In the genomic region with DNA sequence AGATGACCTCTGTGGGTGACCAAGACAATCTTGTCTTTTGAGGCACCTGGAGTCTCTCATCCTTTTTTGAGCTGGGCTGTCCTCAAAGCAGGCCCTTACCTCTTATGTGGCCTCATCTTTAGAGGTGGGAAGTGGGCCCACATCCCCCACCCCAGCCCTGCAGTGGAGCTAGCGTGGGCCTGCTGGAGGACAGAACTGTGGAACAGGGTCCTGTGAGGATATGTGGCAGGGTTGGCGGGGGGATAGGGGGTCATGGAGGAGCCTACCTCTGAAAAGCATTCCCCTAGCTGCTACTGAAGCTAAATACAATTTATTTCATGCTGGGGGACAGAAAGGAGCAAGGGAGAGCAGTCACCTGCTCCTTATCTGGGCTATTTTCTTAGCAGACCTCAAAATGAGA, we compare ENCODE assay signal across 2 cellular contexts.
TF ChIP-seq lines count a peak whose summit lies in the region.

No MANE protein-coding gene starts in this region.

TF ChIP-seq in GM12878, 131 proteins besides CTCF, POLR2A, EP300 and RAD21 (continues in another document):
- TF ChIP-seq CEBPB (IDR thresholded peaks at IDR 0.05; ENCODE audit: borderline replicate concordance in 1 of 2, low read depth in 2 of 2, low read length in 2 of 2) (no peak), ZNF217 (IDR thresholded peaks at IDR 0.05) (no peak), SMAD1 (IDR thresholded peaks at IDR 0.05; ENCODE audit: low read depth, partially characterized antibody) (no peak), CUX1 (IDR thresholded peaks at IDR 0.05; ENCODE audit: insufficient replicate concordance, low read depth, low read length) (no peak), E4F1 (IDR thresholded peaks at IDR 0.05; ENCODE audit: borderline replicate concordance, partially characterized antibody) (no peak), CBX3 (IDR thresholded peaks at IDR 0.05; ENCODE audit: borderline replicate concordance, low read depth) (no peak), RFX5 (IDR thresholded peaks at IDR 0.05; ENCODE audit: low read depth, low read length) (no peak), RCOR1 (conservative IDR thresholded peaks at IDR 0.05; ENCODE audit: low read depth, low read length) (no peak), ZZZ3 (IDR thresholded peaks at IDR 0.05; ENCODE audit: control insufficient read depth, insufficient read length, low read depth) (no peak), CEBPZ (IDR thresholded peaks at IDR 0.05; ENCODE audit: low read depth, low read length) (no peak), POU2F2 (IDR thresholded peaks at IDR 0.05; ENCODE audit: borderline replicate concordance, low read depth, low read length) (no peak), DPF2 (IDR thresholded peaks at IDR 0.05) (no peak)
- TF ChIP-seq, protein P1, sequence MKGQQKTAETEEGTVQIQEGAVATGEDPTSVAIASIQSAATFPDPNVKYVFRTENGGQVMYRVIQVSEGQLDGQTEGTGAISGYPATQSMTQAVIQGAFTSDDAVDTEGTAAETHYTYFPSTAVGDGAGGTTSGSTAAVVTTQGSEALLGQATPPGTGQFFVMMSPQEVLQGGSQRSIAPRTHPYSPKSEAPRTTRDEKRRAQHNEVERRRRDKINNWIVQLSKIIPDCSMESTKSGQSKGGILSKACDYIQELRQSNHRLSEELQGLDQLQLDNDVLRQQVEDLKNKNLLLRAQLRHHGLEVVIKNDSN (IDR thresholded peaks at IDR 0.05; ENCODE audit: borderline replicate concordance, extremely low read length, insufficient read depth, low read depth, low read length): no peak

TF ChIP-seq in HepG2, 621 proteins besides CTCF, POLR2A, EP300 and RAD21 (continues in another document):
- no peak for TF ChIP-seq ZNF772 (CRISPR knock-in tag; IDR thresholded peaks at IDR 0.05)
- TF ChIP-seq ZNF766 (CRISPR knock-in tag; IDR thresholded peaks at IDR 0.05; ENCODE audit: borderline replicate concordance): 0 out of 2 replicates have a peak, but pooled peaks have one; percentile 30
- TF ChIP-seq MED8 (CRISPR knock-in tag; IDR thresholded peaks at IDR 0.05; ENCODE audit: insufficient replicate concordance): no peak
- no peak for TF ChIP-seq ZNF33B (CRISPR knock-in tag; IDR thresholded peaks at IDR 0.05)
- TF ChIP-seq JUN (CRISPR knock-in tag; IDR thresholded peaks at IDR 0.05): no peak
- TF ChIP-seq ATF1 (CRISPR knock-in tag; IDR thresholded peaks at IDR 0.05): no peak
- TF ChIP-seq ZNF333 (CRISPR knock-in tag; IDR thresholded peaks at IDR 0.05; ENCODE audit: borderline replicate concordance): no peak
- TF ChIP-seq ZBTB3 (CRISPR knock-in tag; IDR thresholded peaks at IDR 0.05; ENCODE audit: borderline replicate concordance, low read depth): no peak
- no peak for TF ChIP-seq KAT2B (IDR thresholded peaks at IDR 0.05; ENCODE audit: borderline replicate concordance, low read depth, low read length)
- TF ChIP-seq, protein P2, sequence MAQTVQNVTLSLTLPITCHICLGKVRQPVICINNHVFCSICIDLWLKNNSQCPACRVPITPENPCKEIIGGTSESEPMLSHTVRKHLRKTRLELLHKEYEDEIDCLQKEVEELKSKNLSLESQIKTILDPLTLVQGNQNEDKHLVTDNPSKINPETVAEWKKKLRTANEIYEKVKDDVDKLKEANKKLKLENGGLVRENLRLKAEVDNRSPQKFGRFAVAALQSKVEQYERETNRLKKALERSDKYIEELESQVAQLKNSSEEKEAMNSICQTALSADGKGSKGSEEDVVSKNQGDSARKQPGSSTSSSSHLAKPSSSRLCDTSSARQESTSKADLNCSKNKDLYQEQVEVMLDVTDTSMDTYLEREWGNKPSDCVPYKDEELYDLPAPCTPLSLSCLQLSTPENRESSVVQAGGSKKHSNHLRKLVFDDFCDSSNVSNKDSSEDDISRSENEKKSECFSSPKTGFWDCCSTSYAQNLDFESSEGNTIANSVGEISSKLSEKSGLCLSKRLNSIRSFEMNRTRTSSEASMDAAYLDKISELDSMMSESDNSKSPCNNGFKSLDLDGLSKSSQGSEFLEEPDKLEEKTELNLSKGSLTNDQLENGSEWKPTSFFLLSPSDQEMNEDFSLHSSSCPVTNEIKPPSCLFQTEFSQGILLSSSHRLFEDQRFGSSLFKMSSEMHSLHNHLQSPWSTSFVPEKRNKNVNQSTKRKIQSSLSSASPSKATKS (CRISPR knock-in tag; IDR thresholded peaks at IDR 0.05): no peak
- TF ChIP-seq KMT2A (CRISPR knock-in tag; IDR thresholded peaks at IDR 0.05): no peak
- TF ChIP-seq MYNN (CRISPR knock-in tag; IDR thresholded peaks at IDR 0.05; ENCODE audit: low read depth): no peak
- no peak for TF ChIP-seq NR0B2 (CRISPR knock-in tag; IDR thresholded peaks at IDR 0.05)
- no peak for TF ChIP-seq DNMT1 (CRISPR knock-in tag; IDR thresholded peaks at IDR 0.05)
- TF ChIP-seq SRY (CRISPR knock-in tag; IDR thresholded peaks at IDR 0.05): no peak; the same call in 1 of the 2 replicates
- TF ChIP-seq AGO2 (optimal IDR thresholded peaks at IDR 0.05; ENCODE audit: low read depth, low read length): no peak
- no peak for TF ChIP-seq ZNF138 (CRISPR knock-in tag; IDR thresholded peaks at IDR 0.05; ENCODE audit: low read depth)
- TF ChIP-seq RAD51 (IDR thresholded peaks at IDR 0.05; ENCODE audit: borderline replicate concordance): no peak
- TF ChIP-seq ZNF326 (CRISPR knock-in tag; IDR thresholded peaks at IDR 0.05; ENCODE audit: borderline replicate concordance): no peak
- no peak for TF ChIP-seq ZNF496 (CRISPR knock-in tag; IDR thresholded peaks at IDR 0.05; ENCODE audit: insufficient replicate concordance)
- TF ChIP-seq NRL (CRISPR knock-in tag; IDR thresholded peaks at IDR 0.05; ENCODE audit: borderline replicate concordance): no peak
- no peak for TF ChIP-seq GTF3A (CRISPR knock-in tag; conservative IDR thresholded peaks at IDR 0.05)
- no peak for TF ChIP-seq DRAP1 (CRISPR knock-in tag; IDR thresholded peaks at IDR 0.05)
- TF ChIP-seq ZNF879 (CRISPR knock-in tag; IDR thresholded peaks at IDR 0.05): 0 out of 2 replicates have a peak, but pooled peaks have one; percentile 6
- TF ChIP-seq TSC22D2 (CRISPR knock-in tag; IDR thresholded peaks at IDR 0.05; ENCODE audit: borderline replicate concordance): no peak
- peak; percentile 3; the same call in 1 of the 2 replicates for TF ChIP-seq ZNF605 (CRISPR knock-in tag; IDR thresholded peaks at IDR 0.05)
- no peak for TF ChIP-seq ZNF34 (CRISPR knock-in tag; IDR thresholded peaks at IDR 0.05; ENCODE audit: borderline replicate concordance)
- no peak for TF ChIP-seq ZNF550 (CRISPR knock-in tag; IDR thresholded peaks at IDR 0.05; ENCODE audit: borderline replicate concordance)
- no peak for TF ChIP-seq FOXO1 (CRISPR knock-in tag; IDR thresholded peaks at IDR 0.05)
- no peak for TF ChIP-seq ZNF574 (CRISPR knock-in tag; IDR thresholded peaks at IDR 0.05)
- TF ChIP-seq ZNF224 (CRISPR knock-in tag; IDR thresholded peaks at IDR 0.05): 0 out of 2 replicates have a peak, but pooled peaks have one; percentile 25
- TF ChIP-seq USF2 (IDR thresholded peaks at IDR 0.05; ENCODE audit: low read depth, low read length): no peak
- 0 out of 2 replicates have a peak, but pooled peaks have one; percentile 27 for TF ChIP-seq USF2 (CRISPR knock-in tag; IDR thresholded peaks at IDR 0.05; ENCODE audit: borderline replicate concordance)
- no peak for TF ChIP-seq DZIP1 (CRISPR knock-in tag; IDR thresholded peaks at IDR 0.05)
- TF ChIP-seq, protein P3, sequence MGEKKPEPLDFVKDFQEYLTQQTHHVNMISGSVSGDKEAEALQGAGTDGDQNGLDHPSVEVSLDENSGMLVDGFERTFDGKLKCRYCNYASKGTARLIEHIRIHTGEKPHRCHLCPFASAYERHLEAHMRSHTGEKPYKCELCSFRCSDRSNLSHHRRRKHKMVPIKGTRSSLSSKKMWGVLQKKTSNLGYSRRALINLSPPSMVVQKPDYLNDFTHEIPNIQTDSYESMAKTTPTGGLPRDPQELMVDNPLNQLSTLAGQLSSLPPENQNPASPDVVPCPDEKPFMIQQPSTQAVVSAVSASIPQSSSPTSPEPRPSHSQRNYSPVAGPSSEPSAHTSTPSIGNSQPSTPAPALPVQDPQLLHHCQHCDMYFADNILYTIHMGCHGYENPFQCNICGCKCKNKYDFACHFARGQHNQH (CRISPR knock-in tag; IDR thresholded peaks at IDR 0.05): no peak
- TF ChIP-seq HIVEP1 (CRISPR knock-in tag; IDR thresholded peaks at IDR 0.05): no peak
- no peak for TF ChIP-seq TBP (CRISPR knock-in tag; IDR thresholded peaks at IDR 0.05)
- TF ChIP-seq ZNF350 (CRISPR knock-in tag; IDR thresholded peaks at IDR 0.05; ENCODE audit: borderline replicate concordance, low read depth): no peak
- TF ChIP-seq ZBTB8A (CRISPR knock-in tag; IDR thresholded peaks at IDR 0.05; ENCODE audit: borderline replicate concordance, low read depth): no peak
- TF ChIP-seq SKIL (CRISPR knock-in tag; IDR thresholded peaks at IDR 0.05; ENCODE audit: borderline replicate concordance): no peak
- TF ChIP-seq ETV6 (CRISPR knock-in tag; conservative IDR thresholded peaks at IDR 0.05): no peak
